1 cellular context compared by ENCODE assay signal in genomic region chr13:50123862-50124535, GRCh38.
TF ChIP-seq lines count a peak whose summit lies in the region.

No MANE protein-coding gene starts in this region.

TF ChIP-seq in WTC11, 78 proteins besides CTCF, POLR2A, EP300 and RAD21 (continued from another document):
- TF ChIP-seq ATF2 (CRISPR knock-in tag; IDR thresholded peaks at IDR 0.05; ENCODE audit: borderline replicate concordance, low read depth) (0 out of 2 replicates have a peak, but pooled peaks have one; percentile 15), TCF7 (CRISPR knock-in tag; IDR thresholded peaks at IDR 0.05; ENCODE audit: low read depth) (no peak), AFF4 (CRISPR knock-in tag; IDR thresholded peaks at IDR 0.05; ENCODE audit: borderline replicate concordance) (no peak), IRF2 (CRISPR knock-in tag; IDR thresholded peaks at IDR 0.05; ENCODE audit: borderline replicate concordance, low read depth) (no peak), OVOL2 (CRISPR knock-in tag; IDR thresholded peaks at IDR 0.05; ENCODE audit: borderline replicate concordance) (no peak), CDX4 (CRISPR knock-in tag; IDR thresholded peaks at IDR 0.05; ENCODE audit: borderline replicate concordance) (no peak), ZNF219 (CRISPR knock-in tag; IDR thresholded peaks at IDR 0.05; ENCODE audit: borderline replicate concordance) (no peak), ERG (CRISPR knock-in tag; IDR thresholded peaks at IDR 0.05) (no peak), ZSCAN18 (CRISPR knock-in tag; IDR thresholded peaks at IDR 0.05) (no peak), STAT6 (CRISPR knock-in tag; conservative IDR thresholded peaks at IDR 0.05; ENCODE audit: low read depth) (no peak), SP1 (CRISPR knock-in tag; conservative IDR thresholded peaks at IDR 0.05) (0 out of 2 replicates have a peak, but pooled peaks have one; percentile 32), ATF1 (CRISPR knock-in tag; IDR thresholded peaks at IDR 0.05) (no peak), SMAD4 (CRISPR knock-in tag; IDR thresholded peaks at IDR 0.05) (no peak), ZBTB43 (CRISPR knock-in tag; IDR thresholded peaks at IDR 0.05) (no peak), RELA (CRISPR knock-in tag; IDR thresholded peaks at IDR 0.05; ENCODE audit: borderline replicate concordance) (no peak), ZMAT4 (CRISPR knock-in tag; IDR thresholded peaks at IDR 0.05) (no peak), ZNF512 (CRISPR knock-in tag; IDR thresholded peaks at IDR 0.05; ENCODE audit: borderline replicate concordance) (no peak), ZNF423 (CRISPR knock-in tag; IDR thresholded peaks at IDR 0.05) (peak; percentile 57), ZNF281 (CRISPR knock-in tag; IDR thresholded peaks at IDR 0.05) (no peak), USF2 (CRISPR knock-in tag; IDR thresholded peaks at IDR 0.05) (peak; percentile 90), NR3C1 (CRISPR knock-in tag; conservative IDR thresholded peaks at IDR 0.05; ENCODE audit: low read depth) (no peak), ZNF416 (CRISPR knock-in tag; IDR thresholded peaks at IDR 0.05) (no peak), JUN (CRISPR knock-in tag; IDR thresholded peaks at IDR 0.05) (no peak), ZNF671 (CRISPR knock-in tag; IDR thresholded peaks at IDR 0.05) (no peak), JAZF1 (CRISPR knock-in tag; IDR thresholded peaks at IDR 0.05) (no peak), ZBTB21 (CRISPR knock-in tag; IDR thresholded peaks at IDR 0.05; ENCODE audit: borderline replicate concordance) (no peak)
